12 cellular contexts compared by ENCODE assay signal in genomic region chr3:144429719-144430121, GRCh38.
DNase-seq lines count a peak whose midpoint lies in the region; ATAC-seq and TF ChIP-seq lines count a peak whose summit lies in the region.
"Had no signal": no experiment of that assay in that cellular context is flagged by ENCODE, and none has a peak within 500 bp of the region (broad histone marks: within the 10 kb centered on the region; RNA-seq: fewer than 3 reads in every experiment).

No MANE protein-coding gene starts in this region.

- peaks cover 17% of the 10 kb centered on the region for H3K9me3 Mint-ChIP-seq in stimulated activated effector memory CD8-positive, alpha-beta T cell treated with anti-CD3 and anti-CD28 coated beads, Interleukin-12 subunit alpha, Interleukin-12 subunit beta, amount 100 ng/mL, for 72 hours
- H3K9me3 Mint-ChIP-seq in mesothelial cell of epicardium = peaks cover 4% of the 10 kb centered on the region
- H3K9me3 Mint-ChIP-seq: neural crest cell; T-helper 1 cell treated with Interleukin-12 subunit alpha and Interleukin-12 subunit beta and Interleukin-4 antibody, amounts not matched to agents 30 μg/mL and 1 μg/mL, for 36 hours had no signal

- H3K27ac Mint-ChIP-seq in stimulated activated effector memory CD8-positive, alpha-beta T cell treated with anti-CD3 and anti-CD28 coated beads, Interleukin-12 subunit alpha, Interleukin-12 subunit beta, amount 100 ng/mL, for 72 hours = no peak overlapping the region
- no peak overlapping the region for H3K27ac Mint-ChIP-seq in mesothelial cell of epicardium
- H3K27ac Mint-ChIP-seq: T-helper 1 cell treated with Interleukin-12 subunit alpha and Interleukin-12 subunit beta and Interleukin-4 antibody, amounts not matched to agents 30 μg/mL and 1 μg/mL, for 36 hours had no signal

- H3K36me3 Mint-ChIP-seq in stimulated activated effector memory CD8-positive, alpha-beta T cell treated with anti-CD3 and anti-CD28 coated beads, Interleukin-12 subunit alpha, Interleukin-12 subunit beta, amount 100 ng/mL, for 72 hours = no peaks in the 10 kb centered on the region
- H3K36me3 Mint-ChIP-seq in mesothelial cell of epicardium = no peaks in the 10 kb centered on the region

- ATAC-seq in GM19035 (IDR thresholded peaks at IDR 0.05; ENCODE audit: unreplicated experiment) (peak; percentile 75), HG02623 (IDR thresholded peaks at IDR 0.05; ENCODE audit: unreplicated experiment) (peak; percentile 58), HG03460 (IDR thresholded peaks at IDR 0.05; ENCODE audit: unreplicated experiment) (peak; percentile 72)
- ATAC-seq in stimulated activated effector memory CD8-positive, alpha-beta T cell treated with anti-CD3 and anti-CD28 coated beads, Interleukin-12 subunit alpha, Interleukin-12 subunit beta, amount 100 ng/mL, for 72 hours = peak; percentile 58

- no peaks in the 10 kb centered on the region for H3K27me3 Mint-ChIP-seq in mesothelial cell of epicardium (ENCODE audit: low read depth)

- no peak for DNase-seq in stimulated activated effector memory CD8-positive, alpha-beta T cell treated with anti-CD3 and anti-CD28 coated beads, Interleukin-12 subunit alpha, Interleukin-12 subunit beta, amount 100 ng/mL, for 72 hours (ENCODE audit: low spot score in 2 of 2)
- no peak for DNase-seq in stimulated activated naive CD4-positive, alpha-beta T cell treated with Interleukin-2 at 50 U/mL for 16 hours (lab: John Stamatoyannopoulos, UW)
- no peak for DNase-seq in HuH-7.5 (ENCODE audit: low spot score)
- DNase-seq in mesothelial cell of epicardium (ENCODE audit: low spot score in 2 of 2, unreplicated experiment in 2 of 2) = no peak
- no peak for DNase-seq in H4 (ENCODE audit: low spot score)
- DNase-seq: NCI-H748 treated with DMSO at 0.1 percent for 48 hours; stimulated activated CD4-positive, alpha-beta T cell treated with anti-CD3 and anti-CD28 coated beads, Interleukin-4, amount 100 ng/mL, for 1 hour had no signal

- H3K4me3 Mint-ChIP-seq in stimulated activated effector memory CD8-positive, alpha-beta T cell treated with anti-CD3 and anti-CD28 coated beads, Interleukin-12 subunit alpha, Interleukin-12 subunit beta, amount 100 ng/mL, for 72 hours = no peak overlapping the region
- no peak overlapping the region for H3K4me3 Mint-ChIP-seq in mesothelial cell of epicardium
- H3K4me3 Mint-ChIP-seq: neural crest cell; T-helper 1 cell treated with Interleukin-12 subunit alpha and Interleukin-12 subunit beta and Interleukin-4 antibody, amounts not matched to agents 30 μg/mL and 1 μg/mL, for 36 hours had no signal

- no peak for TF ChIP-seq CTCF in mesothelial cell of epicardium (IDR thresholded peaks at IDR 0.05; ENCODE audit: unreplicated experiment)

- H3K4me1 Mint-ChIP-seq in stimulated activated effector memory CD8-positive, alpha-beta T cell treated with anti-CD3 and anti-CD28 coated beads, Interleukin-12 subunit alpha, Interleukin-12 subunit beta, amount 100 ng/mL, for 72 hours = no peaks in the 10 kb centered on the region
- H3K4me1 Mint-ChIP-seq in mesothelial cell of epicardium = peaks cover 16% of the 10 kb centered on the region
- H3K4me1 Mint-ChIP-seq: neural crest cell had no signal
